23 cellular contexts compared by ENCODE assay signal in the genomic region with DNA sequence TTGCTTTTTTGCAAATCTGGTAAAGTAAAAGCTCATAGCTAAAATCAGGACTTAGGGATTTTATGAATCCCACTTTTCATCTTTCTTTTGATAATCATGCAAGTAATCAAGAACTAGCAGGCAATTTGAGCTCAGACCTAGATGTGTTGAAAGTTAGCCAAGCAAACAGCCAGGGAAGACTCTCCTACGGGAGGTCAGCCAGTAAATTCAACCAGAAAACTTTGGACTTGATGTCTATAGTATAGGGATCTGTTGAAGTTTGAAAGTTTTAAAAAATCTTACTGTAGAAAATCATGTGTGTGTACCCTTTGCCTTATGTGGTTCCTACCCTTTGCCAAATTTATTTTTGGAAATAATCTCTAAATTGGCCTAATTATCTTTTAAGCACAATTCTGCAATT.
"Had no signal": no experiment of that assay in that cellular context is flagged by ENCODE, and none has a peak within 500 bp of the region (broad histone marks: within the 10 kb centered on the region; RNA-seq: fewer than 3 reads in every experiment).

No MANE protein-coding gene starts in this region.

- FAIRE-seq: colon had no signal

- H3K9me3 Mint-ChIP-seq: central memory CD8-positive, alpha-beta T cell; dendritic cell treated with granulocyte-macrophage colony-stimulating factor and Interleukin-4, amounts not matched to agents 40 ng/mL and 50 ng/mL, for 4 days; effector memory CD8-positive, alpha-beta T cell; memory B cell; natural killer cell treated with Interleukin-12 subunit alpha and Interleukin-12 subunit beta and Interleukin-15 and Interleukin-18, amount 100 ng/mL, for 72 hours; stimulated activated memory B cell treated with anti-CD40 and anti-IgM and Interleukin-4, amounts not matched to agents 10 μg/mL and 1 μg/mL and 100 μg/mL, for 72 hours; stimulated activated naive CD8-positive, alpha-beta T cell treated with anti-CD3 and anti-CD28 coated beads, Interleukin-15, Interleukin-2, amounts not matched to agents 100 ng/mL and 50 ng/mL, for 24 hours had no signal

- H3K4me1 Mint-ChIP-seq: central memory CD8-positive, alpha-beta T cell; memory B cell; stimulated activated memory B cell treated with anti-CD40 and anti-IgM and Interleukin-4, amounts not matched to agents 10 μg/mL and 1 μg/mL and 100 μg/mL, for 72 hours had no signal

- H3K36me3 ChIP-seq: gastrocnemius medialis, left lung, lower lobe of right lung, spleen, transverse colon had no signal

- H3K27ac Mint-ChIP-seq: dendritic cell treated with granulocyte-macrophage colony-stimulating factor and Interleukin-4, amounts not matched to agents 40 ng/mL and 50 ng/mL, for 4 days; effector memory CD8-positive, alpha-beta T cell; memory B cell; natural killer cell treated with Interleukin-12 subunit alpha and Interleukin-12 subunit beta and Interleukin-15 and Interleukin-18, amount 100 ng/mL, for 72 hours; stimulated activated memory B cell treated with anti-CD40 and anti-IgM and Interleukin-4, amounts not matched to agents 10 μg/mL and 1 μg/mL and 100 μg/mL, for 72 hours; stimulated activated naive CD8-positive, alpha-beta T cell treated with anti-CD3 and anti-CD28 coated beads, Interleukin-15, Interleukin-2, amounts not matched to agents 100 ng/mL and 50 ng/mL, for 24 hours had no signal

- H3K4me1 ChIP-seq: left lung, lower lobe of right lung, spleen had no signal

- H3K36me3 Mint-ChIP-seq: memory B cell; natural killer cell treated with Interleukin-12 subunit alpha and Interleukin-12 subunit beta and Interleukin-15 and Interleukin-18, amount 100 ng/mL, for 72 hours; stimulated activated memory B cell treated with anti-CD40 and anti-IgM and Interleukin-4, amounts not matched to agents 10 μg/mL and 1 μg/mL and 100 μg/mL, for 72 hours had no signal

- H3K4me3 Mint-ChIP-seq: central memory CD8-positive, alpha-beta T cell; dendritic cell treated with granulocyte-macrophage colony-stimulating factor and Interleukin-4, amounts not matched to agents 40 ng/mL and 50 ng/mL, for 4 days; effector memory CD8-positive, alpha-beta T cell; memory B cell; natural killer cell treated with Interleukin-12 subunit alpha and Interleukin-12 subunit beta and Interleukin-15 and Interleukin-18, amount 100 ng/mL, for 72 hours; stimulated activated memory B cell treated with anti-CD40 and anti-IgM and Interleukin-4, amounts not matched to agents 10 μg/mL and 1 μg/mL and 100 μg/mL, for 72 hours; stimulated activated naive CD8-positive, alpha-beta T cell treated with anti-CD3 and anti-CD28 coated beads, Interleukin-15, Interleukin-2, amounts not matched to agents 100 ng/mL and 50 ng/mL, for 24 hours had no signal

- H3K4me3 ChIP-seq: esophagus muscularis mucosa, gastrocnemius medialis, heart right ventricle, left lung, lower lobe of right lung, spleen, transverse colon had no signal

- H3K27me3 ChIP-seq: esophagus muscularis mucosa, gastrocnemius medialis, heart right ventricle, left lung, spleen, transverse colon had no signal

- H3K27me3 Mint-ChIP-seq: central memory CD8-positive, alpha-beta T cell; dendritic cell treated with granulocyte-macrophage colony-stimulating factor and Interleukin-4, amounts not matched to agents 40 ng/mL and 50 ng/mL, for 4 days; effector memory CD8-positive, alpha-beta T cell; memory B cell; natural killer cell treated with Interleukin-12 subunit alpha and Interleukin-12 subunit beta and Interleukin-15 and Interleukin-18, amount 100 ng/mL, for 72 hours; stimulated activated memory B cell treated with anti-CD40 and anti-IgM and Interleukin-4, amounts not matched to agents 10 μg/mL and 1 μg/mL and 100 μg/mL, for 72 hours; stimulated activated naive CD8-positive, alpha-beta T cell treated with anti-CD3 and anti-CD28 coated beads, Interleukin-15, Interleukin-2, amounts not matched to agents 100 ng/mL and 50 ng/mL, for 24 hours had no signal

- H3K27ac ChIP-seq: epithelial cell of prostate, esophagus muscularis mucosa, gastrocnemius medialis, heart right ventricle, left lung, lower lobe of right lung, spleen had no signal

- DNase-seq: effector memory CD8-positive, alpha-beta T cell; gastrocnemius medialis; heart right ventricle; islet precursor cell; left lung; lower lobe of right lung; midbrain; posterior cingulate gyrus; right cardiac atrium; spleen; stimulated activated CD4-positive, alpha-beta T cell treated with anti-CD3 and anti-CD28 coated beads, Interleukin-15, amount 100 ng/mL, for 24 hours; stimulated activated CD4-positive, alpha-beta T cell treated with anti-CD3 and anti-CD28 coated beads, Interleukin-1b, Interleukin-23, amount 100 ng/mL, for 48 hours; stimulated activated CD4-positive, alpha-beta T cell treated with anti-CD3 and anti-CD28 coated beads, Interleukin-4, amount 100 ng/mL, for 24 hours; transverse colon had no signal

- ATAC-seq: effector memory CD8-positive, alpha-beta T cell; heart right ventricle; left lung; lower lobe of right lung; natural killer cell treated with Interleukin-12 subunit alpha and Interleukin-12 subunit beta and Interleukin-15 and Interleukin-18, amount 100 ng/mL, for 72 hours; right cardiac atrium; stimulated activated memory B cell treated with anti-CD40 and anti-IgM and Interleukin-4, amounts not matched to agents 10 μg/mL and 1 μg/mL and 100 μg/mL, for 72 hours had no signal

- H3K9me3 ChIP-seq: esophagus muscularis mucosa, gastrocnemius medialis, heart right ventricle, left lung, lower lobe of right lung, spleen, transverse colon had no signal
